In genomic region chr2:85132834-85133637, GRCh38 we compare ENCODE assay signal across 8 cellular contexts. TPM values are rescaled to one million over a fixed set of nuclear protein-coding genes. Genes with fewer than 3 reads are reported as not detected.
DNase-seq lines count a peak whose midpoint lies in the region; ATAC-seq and TF ChIP-seq lines count a peak whose summit lies in the region.

TCF7L1 (plus strand) TSS chr2:85133392; CDS start chr2:85133685, 293 bp downstream.

- H3K9me3 Mint-ChIP-seq in activated naive CD4-positive, alpha-beta T cell treated with anti-CD3 and anti-CD28 coated beads, Interleukin-2, amount 50 U/mL, for 24 hours, result no peaks in the 10 kb centered on the region
- no peaks in the 10 kb centered on the region for H3K9me3 Mint-ChIP-seq in nephron progenitor cell

- H3K36me3 Mint-ChIP-seq in activated naive CD4-positive, alpha-beta T cell treated with anti-CD3 and anti-CD28 coated beads, Interleukin-2, amount 50 U/mL, for 24 hours, result no peaks in the 10 kb centered on the region
- peaks cover 12% of the 10 kb centered on the region for H3K36me3 Mint-ChIP-seq in nephron progenitor cell (ENCODE audit: low read depth)

- no peaks in the 10 kb centered on the region for H3K27me3 ChIP-seq in gastroesophageal sphincter

- DNase-seq in C1 segment of cervical spinal cord (lab: John Stamatoyannopoulos, UW), result peak in 10 of 14 donors; percentile 13 to 75 (median 56)
- DNase-seq in NCI-H345 (lab: John Stamatoyannopoulos, UW), result peak; percentile 58
- peak; percentile 93 for DNase-seq in nephron progenitor cell
- no peak for DNase-seq in SIG-M5 (lab: John Stamatoyannopoulos, UW)

- TF ChIP-seq POLR2A in gastroesophageal sphincter (IDR thresholded peaks at IDR 0.05) (peak in 1 of 2 donors; percentile 56), GM18505 (IDR thresholded peaks at IDR 0.05; ENCODE audit: borderline replicate concordance, extremely low read depth, insufficient read depth, insufficient read length) (no peak)

- WGBS in gastroesophageal sphincter (ENCODE audit: low coverage in 1 of 2), 2 donors, result 0% methylated on average over 10 of the region's 91 CpGs; no CpG with 5 or more reads in 1 of the 2 donors

- peaks cover 9% of the 10 kb centered on the region for H3K4me1 Mint-ChIP-seq in activated naive CD4-positive, alpha-beta T cell treated with anti-CD3 and anti-CD28 coated beads, Interleukin-2, amount 50 U/mL, for 24 hours
- H3K4me1 Mint-ChIP-seq in nephron progenitor cell, result peaks cover 46% of the 10 kb centered on the region

- H3K27ac Mint-ChIP-seq in activated naive CD4-positive, alpha-beta T cell treated with anti-CD3 and anti-CD28 coated beads, Interleukin-2, amount 50 U/mL, for 24 hours, result no peak within 1 kb of the TSS
- no peak within 1 kb of the TSS for H3K27ac Mint-ChIP-seq in nephron progenitor cell

- ATAC-seq in GM19351 (IDR thresholded peaks at IDR 0.05; ENCODE audit: unreplicated experiment) (peak; percentile 55), gastroesophageal sphincter (peak; percentile 92), GM18505 (IDR thresholded peaks at IDR 0.05; ENCODE audit: unreplicated experiment) (no peak)

- no peak for TF ChIP-seq EP300 in gastroesophageal sphincter (IDR thresholded peaks at IDR 0.05)

- H3K4me3 ChIP-seq in gastroesophageal sphincter, result peak within 1 kb of the TSS; percentile 90 to 93

- TF ChIP-seq CTCF in gastroesophageal sphincter (IDR thresholded peaks at IDR 0.05) (peak; percentile 79 to 100 (median 90)), nephron progenitor cell (IDR thresholded peaks at IDR 0.05) (peak; percentile 80)

- H3K9me3 ChIP-seq in gastroesophageal sphincter, result no peaks in the 10 kb centered on the region

- peaks cover 37% of the 10 kb centered on the region for H3K27me3 Mint-ChIP-seq in activated naive CD4-positive, alpha-beta T cell treated with anti-CD3 and anti-CD28 coated beads, Interleukin-2, amount 50 U/mL, for 24 hours
- peaks cover 10% of the 10 kb centered on the region for H3K27me3 Mint-ChIP-seq in nephron progenitor cell (ENCODE audit: low read depth, poor library complexity)

- peak within 1 kb of the TSS; percentile 70 to 93 (median 86) for H3K27ac ChIP-seq in gastroesophageal sphincter

- no peaks in the 10 kb centered on the region for H3K36me3 ChIP-seq in gastroesophageal sphincter

- H3K4me1 ChIP-seq in gastroesophageal sphincter, result peaks cover 0 to 63% (median 29%) of the 10 kb centered on the region in 3 donors

- peak within 1 kb of the TSS; percentile 78 for H3K4me3 Mint-ChIP-seq in activated naive CD4-positive, alpha-beta T cell treated with anti-CD3 and anti-CD28 coated beads, Interleukin-2, amount 50 U/mL, for 24 hours
- peak within 1 kb of the TSS; percentile 87 for H3K4me3 Mint-ChIP-seq in nephron progenitor cell

RNA-seq across cellular contexts. Expression of gene TCF7L1, which starts in this region (rescaled TPM):
- total RNA-seq in gastroesophageal sphincter, result 10 to 100 TPM in 1 of 4 donors, 1 to 10 TPM in 3; 4.0 to 13.0 (median 5.3) TPM
